Comparison of ENCODE assay signal across 24 cellular contexts in the genomic region with DNA sequence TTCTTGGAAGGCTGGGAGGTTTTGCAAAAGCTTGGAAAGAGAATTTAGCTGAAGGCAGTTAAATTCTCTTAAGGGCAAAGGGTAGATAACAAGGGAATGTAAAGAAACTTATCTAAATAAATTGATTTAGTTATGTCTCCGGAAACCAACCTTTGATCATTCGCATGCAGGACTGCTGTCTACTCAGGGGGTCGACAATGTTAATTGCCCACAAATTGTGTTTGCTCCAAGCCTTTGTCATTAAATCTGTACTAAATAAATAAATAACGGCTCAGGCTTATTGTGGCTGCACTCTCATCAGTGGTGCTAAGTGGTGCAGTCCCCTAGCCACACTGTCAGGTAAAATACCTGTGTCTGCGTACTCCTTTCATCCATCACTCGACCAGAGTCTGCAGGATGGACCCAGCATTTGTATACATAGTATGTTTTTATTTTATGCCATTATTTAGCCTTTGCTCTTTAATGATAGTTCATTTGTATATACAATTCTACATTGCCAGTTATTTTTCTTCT.
"Had no signal": no experiment of that assay in that cellular context is flagged by ENCODE, and none has a peak within 500 bp of the region (broad histone marks: within the 10 kb centered on the region; RNA-seq: fewer than 3 reads in every experiment).

No MANE protein-coding gene starts in this region.

- H3K27ac Mint-ChIP-seq: dendritic cell treated with granulocyte-macrophage colony-stimulating factor and Interleukin-4, amounts not matched to agents 40 ng/mL and 50 ng/mL, for 4 days; natural killer cell; progenitor cell of endocrine pancreas; stimulated activated naive CD8-positive, alpha-beta T cell treated with anti-CD3 and anti-CD28 coated beads, Interleukin-15, amount 100 ng/mL, for 72 hours had no signal

- ATAC-seq: foreskin keratinocyte; gastroesophageal sphincter; heart left ventricle; left ventricle myocardium superior; lower lobe of right lung; natural killer cell; pancreas; right lobe of liver; stimulated activated naive CD8-positive, alpha-beta T cell treated with anti-CD3 and anti-CD28 coated beads, Interleukin-15, amount 100 ng/mL, for 72 hours had no signal

- H3K36me3 Mint-ChIP-seq: natural killer cell had no signal

- H3K9me3 ChIP-seq: colonic mucosa, esophagus muscularis mucosa, gastroesophageal sphincter, heart left ventricle, lower lobe of right lung, neutrophil, pancreas, right lobe of liver, suprapubic skin had no signal

- H3K27me3 Mint-ChIP-seq: dendritic cell treated with granulocyte-macrophage colony-stimulating factor and Interleukin-4, amounts not matched to agents 40 ng/mL and 50 ng/mL, for 4 days; progenitor cell of endocrine pancreas; stimulated activated naive CD8-positive, alpha-beta T cell treated with anti-CD3 and anti-CD28 coated beads, Interleukin-15, amount 100 ng/mL, for 72 hours had no signal

- H3K27me3 ChIP-seq: colonic mucosa, esophagus muscularis mucosa, foreskin keratinocyte, gastroesophageal sphincter, heart left ventricle, neutrophil, pancreas, right lobe of liver, suprapubic skin had no signal

- H3K4me3 ChIP-seq: colonic mucosa, esophagus muscularis mucosa, gastroesophageal sphincter, heart left ventricle, lower lobe of right lung, pancreas, right lobe of liver, smooth muscle cell, suprapubic skin had no signal

- H3K4me2 ChIP-seq: smooth muscle cell had no signal

- H3K4me1 Mint-ChIP-seq: natural killer cell; stimulated activated naive CD8-positive, alpha-beta T cell treated with anti-CD3 and anti-CD28 coated beads, Interleukin-15, amount 100 ng/mL, for 72 hours had no signal

- H3K27ac ChIP-seq: colonic mucosa, esophagus muscularis mucosa, foreskin keratinocyte, gastroesophageal sphincter, heart left ventricle, lower lobe of right lung, neutrophil, pancreas, right lobe of liver, suprapubic skin had no signal

- H3K9me3 Mint-ChIP-seq: dendritic cell treated with granulocyte-macrophage colony-stimulating factor and Interleukin-4, amounts not matched to agents 40 ng/mL and 50 ng/mL, for 4 days; natural killer cell; stimulated activated naive CD8-positive, alpha-beta T cell treated with anti-CD3 and anti-CD28 coated beads, Interleukin-15, amount 100 ng/mL, for 72 hours had no signal

- H3K4me1 ChIP-seq: colonic mucosa, foreskin keratinocyte, heart left ventricle, lower lobe of right lung, pancreas, right lobe of liver, suprapubic skin had no signal

- DNase-seq: colonic mucosa; effector CD8-positive, alpha-beta T cell; foreskin keratinocyte; heart left ventricle; hippocampal formation; left ventricle myocardium superior; lower lobe of right lung; natural killer cell; pancreas; right lobe of liver; stimulated activated CD4-positive, alpha-beta T cell treated with anti-CD3 and anti-CD28 coated beads, Interleukin-12 subunit alpha, Interleukin-12 subunit beta, amount 100 ng/mL, for 4 hours; stimulated activated CD4-positive, alpha-beta T cell treated with anti-CD3 and anti-CD28 coated beads, Interleukin-1b, Interleukin-23, amount 100 ng/mL, for 48 hours; stimulated activated CD4-positive, alpha-beta T cell treated with anti-CD3 and anti-CD28 coated beads, Interleukin-4, amount 100 ng/mL, for 1 hour; stimulated activated CD8-positive, alpha-beta memory T cell treated with anti-CD3 and anti-CD28 coated beads, Interleukin-4, amount 100 ng/mL, for 48 hours; stimulated activated naive CD4-positive, alpha-beta T cell; stimulated activated naive CD8-positive, alpha-beta T cell treated with anti-CD3 and anti-CD28 coated beads, Interleukin-15, amount 100 ng/mL, for 72 hours; trophoblast cell had no signal

- H3K4me3 Mint-ChIP-seq: dendritic cell treated with granulocyte-macrophage colony-stimulating factor and Interleukin-4, amounts not matched to agents 40 ng/mL and 50 ng/mL, for 4 days; natural killer cell; stimulated activated naive CD8-positive, alpha-beta T cell treated with anti-CD3 and anti-CD28 coated beads, Interleukin-15, amount 100 ng/mL, for 72 hours had no signal

- H3K36me3 ChIP-seq: colonic mucosa, esophagus muscularis mucosa, gastroesophageal sphincter, heart left ventricle, lower lobe of right lung, neutrophil, pancreas, right lobe of liver, suprapubic skin had no signal
